ENCODE assay signal across 15 cellular contexts in the genomic region with DNA sequence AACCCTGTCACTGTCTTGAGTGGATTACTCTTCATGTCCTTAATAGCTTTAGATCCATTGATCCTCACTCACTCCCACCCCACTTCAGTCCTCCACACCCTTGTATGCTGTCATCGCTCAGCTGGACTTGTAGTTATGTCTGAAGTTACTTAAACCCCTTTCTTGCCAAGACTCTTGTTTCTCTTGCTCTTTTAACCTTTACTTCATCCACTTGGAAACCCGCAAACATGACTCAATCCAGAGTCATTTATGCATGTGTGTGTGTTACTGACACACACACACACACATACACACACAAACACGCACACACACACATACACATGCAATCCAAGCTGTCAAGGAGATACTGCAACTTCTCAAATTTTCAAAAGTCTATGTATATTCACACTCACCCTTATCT.
DNase-seq lines count a peak whose midpoint lies in the region; ATAC-seq and TF ChIP-seq lines count a peak whose summit lies in the region.
"Had no signal": no experiment of that assay in that cellular context is flagged by ENCODE, and none has a peak within 500 bp of the region (broad histone marks: within the 10 kb centered on the region; RNA-seq: fewer than 3 reads in every experiment).

No MANE protein-coding gene starts in this region.

- DNase-seq in left ventricle myocardium inferior (no peak), Right ventricle myocardium inferior (ENCODE audit: missing footprints) (no peak), astrocyte of the spinal cord (ENCODE audit: low read depth, low spot score) (peak; percentile 87), iris pigment epithelial cell (ENCODE audit: low read depth) (peak; percentile 97), aorta (no peak), CD14-positive monocyte (ENCODE audit: low spot score) (no peak), COR-L47 (lab: John Stamatoyannopoulos, UW) (no peak)
- DNase-seq: activated CD4-positive, alpha-beta T cell treated with anti-CD3 and anti-CD28 coated beads for 4 hours; cerebellar nuclear complex; DND-41; left colon; NCI-H187 had no signal

- H3K4me3 ChIP-seq in left ventricle myocardium inferior = no peak overlapping the region
- H3K4me3 ChIP-seq in astrocyte of the spinal cord (ENCODE audit: low read depth, low read length) = no peak overlapping the region
- H3K4me3 ChIP-seq in aorta (ENCODE audit: low read length in 2 of 2) = no peak overlapping the region
- H3K4me3 ChIP-seq: esophagus muscularis mucosa had no signal

- H3K4me1 Mint-ChIP-seq in CD14-positive monocyte = peaks cover 8% of the 10 kb centered on the region

- no peaks in the 10 kb centered on the region for H3K9me3 Mint-ChIP-seq in CD14-positive monocyte

- H3K9me3 ChIP-seq in left ventricle myocardium inferior (replicated peaks) (no peaks in the 10 kb centered on the region), aorta (ENCODE audit: control insufficient read depth, low read length) (no peaks in the 10 kb centered on the region)
- H3K9me3 ChIP-seq: esophagus muscularis mucosa, neutrophil had no signal

- no peak for TF ChIP-seq CTCF in left ventricle myocardium inferior (IDR thresholded peaks at IDR 0.05; ENCODE audit: borderline replicate concordance)
- TF ChIP-seq CTCF in astrocyte of the spinal cord (IDR thresholded peaks at IDR 0.05; ENCODE audit: low read depth, low read length) = no peak
- no peak for TF ChIP-seq CTCF in CD14-positive monocyte (IDR thresholded peaks at IDR 0.05)

- H3K27ac ChIP-seq in left ventricle myocardium inferior (replicated peaks) (peak overlapping the region; percentile 23), aorta (ENCODE audit: low read depth in 1 of 2, low read length in 2 of 2) (no peak overlapping the region)
- H3K27ac ChIP-seq: neutrophil had no signal

- ATAC-seq in Right ventricle myocardium inferior (no peak), aorta (ENCODE audit: low FRiP score) (peak; percentile 60), HG03280 (IDR thresholded peaks at IDR 0.05; ENCODE audit: unreplicated experiment) (no peak)
- ATAC-seq: left colon had no signal

- H3K4me3 Mint-ChIP-seq in CD14-positive monocyte = no peak overlapping the region

- H3K36me3 ChIP-seq in left ventricle myocardium inferior (peaks cover 76% of the 10 kb centered on the region), aorta (ENCODE audit: control insufficient read depth in 1 of 2, insufficient read depth in 2 of 2, low read length in 1 of 2) (peaks cover 2 to 11% of the 10 kb centered on the region in 2 donors)

- H3K27me3 ChIP-seq in left ventricle myocardium inferior (ENCODE audit: low read depth) = no peaks in the 10 kb centered on the region
- no peaks in the 10 kb centered on the region for H3K27me3 ChIP-seq in aorta (ENCODE audit: control insufficient read depth in 1 of 2, insufficient read depth in 2 of 2, low read length in 1 of 2)
- H3K27me3 ChIP-seq: esophagus muscularis mucosa, neutrophil had no signal

- intact Hi-C loops in left ventricle myocardium inferior (cut with micrococcal nuclease) = no loop called here
- intact Hi-C loops in Right ventricle myocardium inferior (cut with DNase I) = no loop called here
- intact Hi-C loops in aorta (cut with DNase I) = no loop called here
- intact Hi-C loops in CD14-positive monocyte (cut with micrococcal nuclease) = no loop called here

- H3K4me1 ChIP-seq in left ventricle myocardium inferior (peaks cover 63% of the 10 kb centered on the region), aorta (ENCODE audit: control insufficient read depth in 1 of 2, insufficient read depth in 2 of 2, low read length in 2 of 2) (peaks cover 0 to 1% of the 10 kb centered on the region in 2 donors)

- H3K27ac Mint-ChIP-seq in CD14-positive monocyte = no peak overlapping the region

- in situ Hi-C loops in astrocyte of the spinal cord (cut with HindIII; ENCODE audit: low sequenced_read_pairs) = no loop called here

- WGBS in aorta, 2 donors = 55 to 58% methylated on average over 3 of the region's 3 CpGs

- H3K36me3 Mint-ChIP-seq in CD14-positive monocyte = peaks cover 41 to 48% of the 10 kb centered on the region in 2 donors

- H3K27me3 Mint-ChIP-seq in CD14-positive monocyte (ENCODE audit: low read depth in 3 of 3) = no peaks in the 10 kb centered on the region

Comparison
In these comparisons a context has a peak if more than half of its experiments do, and no peak if none do; other contexts are left out.
1. DNase-seq: peak in astrocyte of the spinal cord (single experiment) and iris pigment epithelial cell (single experiment); none in left ventricle myocardium inferior (single experiment), Right ventricle myocardium inferior (single experiment), aorta (0 of 2), CD14-positive monocyte (single experiment) and COR-L47 (single experiment).